21 cellular contexts compared by ENCODE assay signal in genomic region chr20:63500151-63500901, GRCh38. TPM values are rescaled to one million over a fixed set of nuclear protein-coding genes. Genes with fewer than 3 reads are reported as not detected.
DNase-seq lines count a peak whose midpoint lies in the region; ATAC-seq and TF ChIP-seq lines count a peak whose summit lies in the region.
"Had no signal": no experiment of that assay in that cellular context is flagged by ENCODE, and none has a peak within 500 bp of the region (broad histone marks: within the 10 kb centered on the region; RNA-seq: fewer than 3 reads in every experiment).

No MANE protein-coding gene starts in this region.

- H3K4me1 ChIP-seq in right atrium auricular region (peaks cover 0 to 63% of the 10 kb centered on the region in 2 donors), upper lobe of right lung (peaks cover 11% of the 10 kb centered on the region)
- H3K4me1 ChIP-seq: foreskin keratinocyte had no signal

- no peak overlapping the region for H3K4me3 ChIP-seq in right atrium auricular region
- H3K4me3 ChIP-seq in upper lobe of right lung: no peak overlapping the region
- H3K4me3 ChIP-seq: SJSA1, uterus had no signal

- no peak for TF ChIP-seq CTCF in right atrium auricular region (IDR thresholded peaks at IDR 0.05)
- no peak for TF ChIP-seq CTCF in upper lobe of right lung (IDR thresholded peaks at IDR 0.05)

- peaks cover 26% of the 10 kb centered on the region for H3K27me3 Mint-ChIP-seq in activated naive CD8-positive, alpha-beta T cell treated with anti-CD3 and anti-CD28 coated beads, Interleukin-2, amount 10 ng/mL, durations not matched to agents 7 days and 5 days
- H3K27me3 Mint-ChIP-seq in activated naive CD8-positive, alpha-beta T cell treated with anti-CD3 and anti-CD28 coated beads, Interleukin-2, amount 50 U/mL, for 24 hours: peaks cover 21% of the 10 kb centered on the region
- H3K27me3 Mint-ChIP-seq in stimulated activated naive CD8-positive, alpha-beta T cell treated with anti-CD3 and anti-CD28 coated beads, Interleukin-15, amount 100 ng/mL, for 72 hours: peaks cover 71% of the 10 kb centered on the region

- DNase-seq in activated naive CD8-positive, alpha-beta T cell treated with anti-CD3 and anti-CD28 coated beads, Interleukin-2, amount 10 ng/mL, durations not matched to agents 7 days and 5 days: peak; percentile 28
- DNase-seq in activated naive CD8-positive, alpha-beta T cell treated with anti-CD3 and anti-CD28 coated beads, Interleukin-2, amount 50 U/mL, for 24 hours: no peak
- no peak for DNase-seq in right atrium auricular region (ENCODE audit: low spot score)
- peak; percentile 60 for DNase-seq in upper lobe of right lung
- DNase-seq in NCI-H510A treated with DMSO at 0.1 percent for 48 hours (lab: John Stamatoyannopoulos, UW): no peak
- no peak for DNase-seq in stimulated activated naive CD8-positive, alpha-beta T cell treated with anti-CD3 and anti-CD28 coated beads, Interleukin-15, amount 100 ng/mL, for 72 hours
- DNase-seq: activated effector memory CD4-positive, alpha-beta T cell treated with Interleukin-2 at 50 U/mL for 16 hours; CD4-positive, CD25-positive, alpha-beta regulatory T cell; DMS79 treated with DMSO at 0.1 percent for 48 hours; foreskin keratinocyte; NCI-H2029; NCI-H524; uterus had no signal

- H3K27me3 ChIP-seq in right atrium auricular region (peaks cover 0 to 13% of the 10 kb centered on the region in 2 donors), upper lobe of right lung (peaks cover 44% of the 10 kb centered on the region)

- H3K9me3 ChIP-seq in right atrium auricular region: peaks cover 0 to 9% of the 10 kb centered on the region in 2 donors
- H3K9me3 ChIP-seq in upper lobe of right lung: no peaks in the 10 kb centered on the region
- H3K9me3 ChIP-seq: SJSA1 had no signal

- H3K36me3 ChIP-seq in right atrium auricular region (peaks cover 6% of the 10 kb centered on the region), upper lobe of right lung (no peaks in the 10 kb centered on the region)
- H3K36me3 ChIP-seq: SJSA1, uterus had no signal

- H3K4me1 Mint-ChIP-seq in activated naive CD8-positive, alpha-beta T cell treated with anti-CD3 and anti-CD28 coated beads, Interleukin-2, amount 10 ng/mL, durations not matched to agents 7 days and 5 days: peaks cover 2% of the 10 kb centered on the region
- peaks cover 2% of the 10 kb centered on the region for H3K4me1 Mint-ChIP-seq in activated naive CD8-positive, alpha-beta T cell treated with anti-CD3 and anti-CD28 coated beads, Interleukin-2, amount 50 U/mL, for 24 hours
- H3K4me1 Mint-ChIP-seq in stimulated activated naive CD8-positive, alpha-beta T cell treated with anti-CD3 and anti-CD28 coated beads, Interleukin-15, amount 100 ng/mL, for 72 hours: peaks cover 24% of the 10 kb centered on the region

- peaks cover 3% of the 10 kb centered on the region for H3K9me3 Mint-ChIP-seq in activated naive CD8-positive, alpha-beta T cell treated with anti-CD3 and anti-CD28 coated beads, Interleukin-2, amount 10 ng/mL, durations not matched to agents 7 days and 5 days
- H3K9me3 Mint-ChIP-seq in activated naive CD8-positive, alpha-beta T cell treated with anti-CD3 and anti-CD28 coated beads, Interleukin-2, amount 50 U/mL, for 24 hours: no peaks in the 10 kb centered on the region
- H3K9me3 Mint-ChIP-seq in stimulated activated naive CD8-positive, alpha-beta T cell treated with anti-CD3 and anti-CD28 coated beads, Interleukin-15, amount 100 ng/mL, for 72 hours: peaks cover 0 to 16% of the 10 kb centered on the region in 2 donors

- peak overlapping the region; percentile 92 to 97 for H3K27ac ChIP-seq in right atrium auricular region
- H3K27ac ChIP-seq in upper lobe of right lung: no peak overlapping the region
- H3K27ac ChIP-seq: foreskin keratinocyte, SJSA1, uterus had no signal

- intact Hi-C loops in upper lobe of right lung (cut with DNase I): no loop called here

- no peak overlapping the region for H3K4me3 Mint-ChIP-seq in activated naive CD8-positive, alpha-beta T cell treated with anti-CD3 and anti-CD28 coated beads, Interleukin-2, amount 10 ng/mL, durations not matched to agents 7 days and 5 days
- H3K4me3 Mint-ChIP-seq in activated naive CD8-positive, alpha-beta T cell treated with anti-CD3 and anti-CD28 coated beads, Interleukin-2, amount 50 U/mL, for 24 hours: no peak overlapping the region
- H3K4me3 Mint-ChIP-seq in stimulated activated naive CD8-positive, alpha-beta T cell treated with anti-CD3 and anti-CD28 coated beads, Interleukin-15, amount 100 ng/mL, for 72 hours: no peak overlapping the region
- H3K4me3 Mint-ChIP-seq: stimulated activated naive CD8-positive, alpha-beta T cell treated with anti-CD3 and anti-CD28 coated beads, Interleukin-15, Interleukin-2, amounts not matched to agents 100 ng/mL and 50 ng/mL, for 24 hours had no signal

- no peaks in the 10 kb centered on the region for H3K36me3 Mint-ChIP-seq in activated naive CD8-positive, alpha-beta T cell treated with anti-CD3 and anti-CD28 coated beads, Interleukin-2, amount 10 ng/mL, durations not matched to agents 7 days and 5 days
- H3K36me3 Mint-ChIP-seq in activated naive CD8-positive, alpha-beta T cell treated with anti-CD3 and anti-CD28 coated beads, Interleukin-2, amount 50 U/mL, for 24 hours (ENCODE audit: low read depth): peaks cover 2% of the 10 kb centered on the region
- H3K36me3 Mint-ChIP-seq: CD4-positive, CD25-positive, alpha-beta regulatory T cell had no signal

- POLR2A ChIA-PET in activated naive CD8-positive, alpha-beta T cell treated with anti-CD3 and anti-CD28 coated beads, Interleukin-2, amount 10 ng/mL, durations not matched to agents 7 days and 5 days (lab: Charles Lee): no interaction called here

- no peak for ATAC-seq in activated naive CD8-positive, alpha-beta T cell treated with anti-CD3 and anti-CD28 coated beads, Interleukin-2, amount 10 ng/mL, durations not matched to agents 7 days and 5 days (ENCODE audit: low read depth)
- no peak for ATAC-seq in activated naive CD8-positive, alpha-beta T cell treated with anti-CD3 and anti-CD28 coated beads, Interleukin-2, amount 50 U/mL, for 24 hours
- ATAC-seq in upper lobe of right lung: no peak
- ATAC-seq in stimulated activated naive CD8-positive, alpha-beta T cell treated with anti-CD3 and anti-CD28 coated beads, Interleukin-15, amount 100 ng/mL, for 72 hours: no peak
- ATAC-seq: A549, foreskin keratinocyte had no signal

- no peak overlapping the region for H3K27ac Mint-ChIP-seq in activated naive CD8-positive, alpha-beta T cell treated with anti-CD3 and anti-CD28 coated beads, Interleukin-2, amount 10 ng/mL, durations not matched to agents 7 days and 5 days
- H3K27ac Mint-ChIP-seq in activated naive CD8-positive, alpha-beta T cell treated with anti-CD3 and anti-CD28 coated beads, Interleukin-2, amount 50 U/mL, for 24 hours: no peak overlapping the region
- H3K27ac Mint-ChIP-seq in stimulated activated naive CD8-positive, alpha-beta T cell treated with anti-CD3 and anti-CD28 coated beads, Interleukin-15, amount 100 ng/mL, for 72 hours: no peak overlapping the region
- H3K27ac Mint-ChIP-seq: stimulated activated naive CD8-positive, alpha-beta T cell treated with anti-CD3 and anti-CD28 coated beads, Interleukin-15, Interleukin-2, amounts not matched to agents 100 ng/mL and 50 ng/mL, for 24 hours had no signal

RNA-seq across cellular contexts. Expression of gene EEF1A2, which starts 1.4 kb away (rescaled TPM):
- under 1 TPM in 1 of 2 experiments, not detected in 1; 0.26 TPM for total RNA-seq in activated naive CD8-positive, alpha-beta T cell treated with anti-CD3 and anti-CD28 coated beads, Interleukin-2, amount 10 ng/mL, durations not matched to agents 7 days and 5 days
- total RNA-seq in right atrium auricular region (100 to 1,000 TPM; 797 to 886 TPM), upper lobe of right lung (0.67 TPM)

RNA-seq across cellular contexts. Expression of gene PPDPF, which starts 20.2 kb away (rescaled TPM):
- 100 to 1,000 TPM; 242 to 248 TPM for total RNA-seq in activated naive CD8-positive, alpha-beta T cell treated with anti-CD3 and anti-CD28 coated beads, Interleukin-2, amount 10 ng/mL, durations not matched to agents 7 days and 5 days
- total RNA-seq in right atrium auricular region: 100 to 1,000 TPM; 138 to 185 TPM
- 355 TPM for total RNA-seq in upper lobe of right lung

RNA-seq across cellular contexts. Expression of gene KCNQ2, which starts 27.9 kb away (rescaled TPM):
- under 1 TPM; 0.19 to 0.37 TPM for total RNA-seq in activated naive CD8-positive, alpha-beta T cell treated with anti-CD3 and anti-CD28 coated beads, Interleukin-2, amount 10 ng/mL, durations not matched to agents 7 days and 5 days
- not detected for total RNA-seq in right atrium auricular region
- not detected for total RNA-seq in upper lobe of right lung
- total RNA-seq: aorta, endothelial cell of umbilical vein, foreskin keratinocyte, lower leg skin, posterior vena cava, SJSA1 had no signal

RNA-seq across cellular contexts. Expression of gene PTK6, which starts 36.9 kb away (rescaled TPM):
- under 1 TPM; 0.11 to 0.31 TPM for total RNA-seq in activated naive CD8-positive, alpha-beta T cell treated with anti-CD3 and anti-CD28 coated beads, Interleukin-2, amount 10 ng/mL, durations not matched to agents 7 days and 5 days
- total RNA-seq in right atrium auricular region (not detected), upper lobe of right lung (4.9 TPM)
- total RNA-seq: SJSA1 had no signal

RNA-seq across cellular contexts. Expression of gene SRMS, which starts 47.2 kb away (rescaled TPM):
- not detected for total RNA-seq in activated naive CD8-positive, alpha-beta T cell treated with anti-CD3 and anti-CD28 coated beads, Interleukin-2, amount 10 ng/mL, durations not matched to agents 7 days and 5 days
- total RNA-seq in right atrium auricular region (not detected), upper lobe of right lung (not detected)
- total RNA-seq: aorta; CD4-positive, CD25-positive, alpha-beta regulatory T cell; endothelial cell of umbilical vein; posterior vena cava; SJSA1; T-helper 2 cell treated with Interferon-gamma antibody and Interleukin-4, amounts not matched to agents 100 ng/mL and 5 ng/mL, for 36 hours; uterus had no signal

Comparison
In these comparisons a context has a peak if more than half of its experiments do, and no peak if none do; other contexts are left out.
1. DNase-seq: peak in activated naive CD8-positive, alpha-beta T cell treated with anti-CD3 and anti-CD28 coated beads, Interleukin-2, amount 10 ng/mL, durations not matched to agents 7 days and 5 days (single experiment) and upper lobe of right lung (single experiment); none in activated naive CD8-positive, alpha-beta T cell treated with anti-CD3 and anti-CD28 coated beads, Interleukin-2, amount 50 U/mL, for 24 hours (single experiment), right atrium auricular region (single experiment), NCI-H510A treated with DMSO at 0.1 percent for 48 hours (single experiment) and stimulated activated naive CD8-positive, alpha-beta T cell treated with anti-CD3 and anti-CD28 coated beads, Interleukin-15, amount 100 ng/mL, for 72 hours (0 of 2).
2. RNA of gene EEF1A2, which starts 1.4 kb away (total RNA-seq): 797 to 886 TPM in right atrium auricular region; 0.67 TPM in upper lobe of right lung (single experiment) and 0.26 TPM in activated naive CD8-positive, alpha-beta T cell treated with anti-CD3 and anti-CD28 coated beads, Interleukin-2, amount 10 ng/mL, durations not matched to agents 7 days and 5 days; every median in the first group is over 100 times any median in the second.